ENCODE assay signal across 11 cellular contexts in the genomic region with DNA sequence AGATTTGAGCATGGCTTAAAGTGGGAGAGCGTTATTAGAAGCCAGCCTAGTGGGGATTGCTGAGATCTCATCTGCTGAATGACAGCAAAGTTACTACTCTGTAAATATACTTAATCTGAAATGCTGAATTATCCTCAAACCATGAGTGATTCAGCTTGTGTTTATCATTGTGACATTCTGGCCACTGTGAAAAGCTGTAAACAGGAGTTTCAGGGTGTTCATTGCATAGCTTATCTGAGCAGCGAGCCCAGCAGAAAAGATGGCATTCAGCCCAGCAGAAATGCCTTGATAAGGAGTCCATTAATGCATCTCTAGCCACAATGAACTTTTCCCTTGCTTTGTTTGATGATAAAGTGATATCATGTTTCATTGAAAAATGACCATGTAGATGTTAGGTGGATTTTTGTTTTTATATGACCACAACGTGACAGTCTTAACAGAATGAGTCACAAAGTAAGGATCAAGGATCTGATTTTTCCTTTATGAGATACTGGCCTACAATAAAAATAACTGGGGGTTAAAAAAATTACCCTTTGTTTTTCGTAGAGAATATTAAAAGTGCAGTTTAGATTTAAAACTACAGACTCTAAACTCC. TPM values are rescaled to one million over a fixed set of nuclear protein-coding genes. Genes with fewer than 3 reads are reported as not detected.
DNase-seq lines count a peak whose midpoint lies in the region; ATAC-seq and TF ChIP-seq lines count a peak whose summit lies in the region.
"Had no signal": no experiment of that assay in that cellular context is flagged by ENCODE, and none has a peak within 500 bp of the region (broad histone marks: within the 10 kb centered on the region; RNA-seq: fewer than 3 reads in every experiment).

No MANE protein-coding gene starts in this region.

- no peak for ATAC-seq in Right ventricle myocardium superior (ENCODE audit: poor library complexity)

- intact Hi-C loops in left ventricle myocardium inferior (cut with micrococcal nuclease): no loop called here
- intact Hi-C loops in Right ventricle myocardium superior (cut with DNase I): no loop called here
- intact Hi-C loops in vagina (cut with DNase I): no loop called here

- peak overlapping the region; percentile 14 for H3K27ac Mint-ChIP-seq in activated naive CD8-positive, alpha-beta T cell treated with anti-CD3 and anti-CD28 coated beads for 36 hours

- DNase-seq in left ventricle myocardium inferior (no peak), Right ventricle myocardium superior (no peak), left kidney (ENCODE audit: low read depth, low spot score) (peak; percentile 26), vagina (ENCODE audit: extremely low spot score in 2 of 2) (no peak), NCI-H774 (lab: John Stamatoyannopoulos, UW) (no peak)
- no peak for DNase-seq in activated naive CD8-positive, alpha-beta T cell treated with anti-CD3 and anti-CD28 coated beads for 36 hours
- DNase-seq in stimulated activated CD4-positive, alpha-beta T cell treated with anti-CD3 and anti-CD28 coated beads, Interleukin-2, amount 100 ng/mL, for 48 hours: no peak
- DNase-seq in activated naive CD4-positive, alpha-beta T cell treated with Interleukin-2 at 50 U/mL for 16 hours: no peak
- DNase-seq: naive B cell, NCI-H2029 treated with DMSO at 0.1 percent for 48 hours had no signal

- TF ChIP-seq POLR2A in vagina (IDR thresholded peaks at IDR 0.05): no peak

- H3K4me3 Mint-ChIP-seq in activated naive CD8-positive, alpha-beta T cell treated with anti-CD3 and anti-CD28 coated beads for 36 hours: peak overlapping the region; percentile 6

- H3K27ac ChIP-seq in left ventricle myocardium inferior (replicated peaks) (peak overlapping the region; percentile 21), vagina (peak overlapping the region; percentile 21)
- H3K27ac ChIP-seq: suprapubic skin had no signal

- H3K27me3 ChIP-seq in left ventricle myocardium inferior (ENCODE audit: low read depth) (no peaks in the 10 kb centered on the region), vagina (no peaks in the 10 kb centered on the region)
- H3K27me3 ChIP-seq: suprapubic skin had no signal

- peaks cover 18% of the 10 kb centered on the region for H3K36me3 Mint-ChIP-seq in activated naive CD8-positive, alpha-beta T cell treated with anti-CD3 and anti-CD28 coated beads for 36 hours
- H3K36me3 Mint-ChIP-seq: naive B cell had no signal

- no peak for TF ChIP-seq CTCF in left ventricle myocardium inferior (IDR thresholded peaks at IDR 0.05; ENCODE audit: borderline replicate concordance)
- TF ChIP-seq CTCF in vagina (IDR thresholded peaks at IDR 0.05): no peak

- H3K4me3 ChIP-seq in left ventricle myocardium inferior (no peak overlapping the region), vagina (peak overlapping the region in 1 of 2 donors; percentile 21)
- H3K4me3 ChIP-seq: suprapubic skin had no signal

- H3K9me3 ChIP-seq in left ventricle myocardium inferior (replicated peaks): no peaks in the 10 kb centered on the region
- H3K9me3 ChIP-seq in vagina: no peaks in the 10 kb centered on the region
- H3K9me3 ChIP-seq: suprapubic skin had no signal

- H3K36me3 ChIP-seq in left ventricle myocardium inferior: no peaks in the 10 kb centered on the region
- no peaks in the 10 kb centered on the region for H3K36me3 ChIP-seq in vagina
- H3K36me3 ChIP-seq: suprapubic skin had no signal

- H3K4me1 ChIP-seq in left ventricle myocardium inferior (peaks cover 58% of the 10 kb centered on the region), vagina (peaks cover 55% of the 10 kb centered on the region)

- H3K9me3 Mint-ChIP-seq in activated naive CD8-positive, alpha-beta T cell treated with anti-CD3 and anti-CD28 coated beads for 36 hours: peaks cover 3% of the 10 kb centered on the region
- H3K9me3 Mint-ChIP-seq: naive B cell had no signal

- H3K27me3 Mint-ChIP-seq in activated naive CD8-positive, alpha-beta T cell treated with anti-CD3 and anti-CD28 coated beads for 36 hours: no peaks in the 10 kb centered on the region
- H3K27me3 Mint-ChIP-seq: naive B cell had no signal

- H3K4me1 Mint-ChIP-seq in activated naive CD8-positive, alpha-beta T cell treated with anti-CD3 and anti-CD28 coated beads for 36 hours: peaks cover 79% of the 10 kb centered on the region

RNA-seq across cellular contexts. Expression of a gene that starts 7.8 kb away (rescaled TPM):
- 13.9 TPM for total RNA-seq in left ventricle myocardium inferior
- total RNA-seq in Right ventricle myocardium superior: 19.0 TPM
- 10 to 100 TPM; 75.0 to 78.4 TPM for total RNA-seq in activated naive CD8-positive, alpha-beta T cell treated with anti-CD3 and anti-CD28 coated beads for 36 hours
- 87.7 TPM for total RNA-seq in vagina
